1 cellular context compared by ENCODE assay signal in the genomic region with DNA sequence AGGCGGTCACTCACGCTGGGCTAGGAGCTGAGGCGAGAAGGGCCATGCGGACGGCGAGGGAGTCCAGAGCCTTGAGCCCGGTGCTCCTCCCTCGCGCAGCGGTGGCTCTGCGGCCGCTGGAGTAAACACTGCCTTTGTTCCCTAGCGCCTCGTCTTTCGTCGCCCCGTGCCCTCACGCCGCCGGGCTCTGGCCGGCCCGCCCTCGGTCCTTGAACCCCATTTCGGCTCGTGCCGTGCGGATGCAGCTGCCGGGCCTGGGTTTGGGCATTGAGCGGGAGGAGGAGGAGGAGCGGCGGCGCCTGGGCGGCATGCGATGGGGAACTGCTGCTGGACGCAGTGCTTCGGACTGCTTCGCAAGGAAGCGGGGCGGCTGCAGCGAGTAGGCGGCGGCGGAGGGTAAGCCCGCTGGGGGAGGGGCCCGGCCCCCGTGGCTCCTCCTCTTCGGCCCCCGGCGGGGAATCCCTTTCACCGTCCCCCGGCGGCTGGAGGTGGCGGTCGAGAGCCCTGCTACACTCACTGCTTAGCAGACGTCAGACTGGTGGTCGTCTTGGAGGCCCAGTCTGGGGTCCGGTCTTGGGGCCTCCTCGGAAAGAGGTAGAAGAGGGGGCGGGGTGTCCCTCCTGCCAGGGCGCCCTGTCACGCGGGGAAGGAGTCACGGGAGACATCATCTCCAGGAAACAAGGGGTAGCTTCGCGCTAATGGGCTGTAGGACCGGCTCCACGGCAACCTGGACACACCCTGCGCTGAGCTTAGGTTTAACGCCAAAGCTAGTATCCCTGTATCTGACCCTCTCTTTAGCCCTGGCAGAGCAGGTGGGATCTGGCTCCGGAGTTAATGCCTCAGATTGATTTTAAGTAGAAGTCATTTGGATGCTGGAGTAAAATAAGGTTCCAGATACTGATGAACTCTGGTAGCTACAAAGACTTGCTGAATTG.
A peak's percentile ranks its signal among the peaks of the same experiment; 100 is the strongest.
TF ChIP-seq lines count a peak whose summit lies in the region.

A gene with protein sequence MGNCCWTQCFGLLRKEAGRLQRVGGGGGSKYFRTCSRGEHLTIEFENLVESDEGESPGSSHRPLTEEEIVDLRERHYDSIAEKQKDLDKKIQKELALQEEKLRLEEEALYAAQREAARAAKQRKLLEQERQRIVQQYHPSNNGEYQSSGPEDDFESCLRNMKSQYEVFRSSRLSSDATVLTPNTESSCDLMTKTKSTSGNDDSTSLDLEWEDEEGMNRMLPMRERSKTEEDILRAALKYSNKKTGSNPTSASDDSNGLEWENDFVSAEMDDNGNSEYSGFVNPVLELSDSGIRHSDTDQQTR (plus strand): TSS at position 9 of the 935 bp plus-strand sequence. CDS start 305 bp downstream, at position 314.

TF ChIP-seq in K562, 482 proteins besides CTCF, POLR2A, EP300 and RAD21 (continued from another document and continues in another):
- TF ChIP-seq ZBTB40 (IDR thresholded peaks at IDR 0.05), result no peak
- TF ChIP-seq ZBTB40 (CRISPR knock-in tag; IDR thresholded peaks at IDR 0.05), result peak; percentile 41; the same call in 1 of the 2 replicates
- no peak for TF ChIP-seq BHLHE40 (IDR thresholded peaks at IDR 0.05; ENCODE audit: low read length)
- TF ChIP-seq MLX (CRISPR knock-in tag; conservative IDR thresholded peaks at IDR 0.05), result no peak
- no peak for TF ChIP-seq ZNF232 (CRISPR knock-in tag; IDR thresholded peaks at IDR 0.05)
- TF ChIP-seq TCF7 (IDR thresholded peaks at IDR 0.05; ENCODE audit: borderline replicate concordance), result no peak
- no peak for TF ChIP-seq ZNF561 (CRISPR knock-in tag; conservative IDR thresholded peaks at IDR 0.05)
- TF ChIP-seq PHF21A (IDR thresholded peaks at IDR 0.05; ENCODE audit: borderline replicate concordance, low read depth), result no peak
- no peak for TF ChIP-seq E2F1 (CRISPR knock-in tag; IDR thresholded peaks at IDR 0.05)
- TF ChIP-seq ZNF124 (CRISPR knock-in tag; IDR thresholded peaks at IDR 0.05), result no peak
- TF ChIP-seq ZNF212 (CRISPR knock-in tag; IDR thresholded peaks at IDR 0.05), result no peak
- no peak for TF ChIP-seq ELF1 (tag; IDR thresholded peaks at IDR 0.05)
- no peak for TF ChIP-seq CREB3 (tag; conservative IDR thresholded peaks at IDR 0.05; ENCODE audit: low read depth)
- TF ChIP-seq ZNF347 (CRISPR knock-in tag; IDR thresholded peaks at IDR 0.05; ENCODE audit: low read depth), result no peak
- TF ChIP-seq RAD51 (IDR thresholded peaks at IDR 0.05; ENCODE audit: borderline replicate concordance, low read depth), result peak; percentile 49; the same call in 1 of the 2 replicates
- TF ChIP-seq, protein P1, sequence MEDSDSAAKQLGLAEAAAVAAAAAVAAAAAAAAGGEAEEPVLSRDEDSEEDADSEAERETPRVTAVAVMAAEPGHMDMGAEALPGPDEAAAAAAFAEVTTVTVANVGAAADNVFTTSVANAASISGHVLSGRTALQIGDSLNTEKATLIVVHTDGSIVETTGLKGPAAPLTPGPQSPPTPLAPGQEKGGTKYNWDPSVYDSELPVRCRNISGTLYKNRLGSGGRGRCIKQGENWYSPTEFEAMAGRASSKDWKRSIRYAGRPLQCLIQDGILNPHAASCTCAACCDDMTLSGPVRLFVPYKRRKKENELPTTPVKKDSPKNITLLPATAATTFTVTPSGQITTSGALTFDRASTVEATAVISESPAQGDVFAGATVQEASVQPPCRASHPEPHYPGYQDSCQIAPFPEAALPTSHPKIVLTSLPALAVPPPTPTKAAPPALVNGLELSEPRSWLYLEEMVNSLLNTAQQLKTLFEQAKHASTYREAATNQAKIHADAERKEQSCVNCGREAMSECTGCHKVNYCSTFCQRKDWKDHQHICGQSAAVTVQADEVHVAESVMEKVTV (CRISPR knock-in tag; IDR thresholded peaks at IDR 0.05), result no peak
- no peak for TF ChIP-seq NFE2L1 (tag; IDR thresholded peaks at IDR 0.05; ENCODE audit: borderline replicate concordance, low read depth)
- no peak for TF ChIP-seq SRSF1 (IDR thresholded peaks at IDR 0.05; ENCODE audit: low read depth, low read length)
- TF ChIP-seq, protein P2, sequence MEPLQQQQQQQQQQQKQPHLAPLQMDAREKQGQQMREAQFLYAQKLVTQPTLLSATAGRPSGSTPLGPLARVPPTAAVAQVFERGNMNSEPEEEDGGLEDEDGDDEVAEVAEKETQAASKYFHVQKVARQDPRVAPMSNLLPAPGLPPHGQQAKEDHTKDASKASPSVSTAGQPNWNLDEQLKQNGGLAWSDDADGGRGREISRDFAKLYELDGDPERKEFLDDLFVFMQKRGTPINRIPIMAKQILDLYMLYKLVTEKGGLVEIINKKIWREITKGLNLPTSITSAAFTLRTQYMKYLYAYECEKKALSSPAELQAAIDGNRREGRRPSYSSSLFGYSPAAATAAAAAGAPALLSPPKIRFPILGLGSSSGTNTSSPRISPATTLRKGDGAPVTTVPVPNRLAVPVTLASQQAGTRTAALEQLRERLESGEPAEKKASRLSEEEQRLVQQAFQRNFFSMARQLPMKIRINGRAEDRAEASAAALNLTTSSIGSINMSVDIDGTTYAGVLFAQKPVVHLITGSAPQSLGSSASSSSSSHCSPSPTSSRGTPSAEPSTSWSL (CRISPR knock-in tag; IDR thresholded peaks at IDR 0.05; ENCODE audit: borderline replicate concordance), result no peak
- no peak for TF ChIP-seq CHD2 (IDR thresholded peaks at IDR 0.05; ENCODE audit: low read depth, low read length)
- TF ChIP-seq, protein P3, sequence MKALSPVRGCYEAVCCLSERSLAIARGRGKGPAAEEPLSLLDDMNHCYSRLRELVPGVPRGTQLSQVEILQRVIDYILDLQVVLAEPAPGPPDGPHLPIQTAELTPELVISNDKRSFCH (CRISPR knock-in tag; IDR thresholded peaks at IDR 0.05), result no peak
- TF ChIP-seq, protein P3 (tag; IDR thresholded peaks at IDR 0.05), result peak; percentile 76; the same call in 1 of the 2 replicates
- no peak for TF ChIP-seq SRF (CRISPR knock-in tag; IDR thresholded peaks at IDR 0.05)
- no peak for TF ChIP-seq TCFL5 (CRISPR knock-in tag; conservative IDR thresholded peaks at IDR 0.05)
- TF ChIP-seq ELF4 (CRISPR knock-in tag; IDR thresholded peaks at IDR 0.05), result no peak
- TF ChIP-seq ATF1 (CRISPR knock-in tag; IDR thresholded peaks at IDR 0.05), result no peak
- no peak; the same call in 1 of the 2 replicates for TF ChIP-seq ATF1 (tag; IDR thresholded peaks at IDR 0.05)
- 0 out of 2 replicates have a peak, but pooled peaks have one; percentile 84 for TF ChIP-seq RBM14 (IDR thresholded peaks at IDR 0.05; ENCODE audit: borderline replicate concordance, insufficient read depth, low read depth, low read length)
- TF ChIP-seq SLC30A9 (CRISPR knock-in tag; IDR thresholded peaks at IDR 0.05), result no peak
- no peak for TF ChIP-seq NFIC (IDR thresholded peaks at IDR 0.05)
- TF ChIP-seq NELFE (IDR thresholded peaks at IDR 0.05; ENCODE audit: insufficient read depth, insufficient read length), result no peak
- TF ChIP-seq POLR2AphosphoS2 (IDR thresholded peaks at IDR 0.05; ENCODE audit: low read length), result no peak
- TF ChIP-seq IRF1 (CRISPR knock-in tag; IDR thresholded peaks at IDR 0.05; ENCODE audit: borderline replicate concordance), result no peak
- TF ChIP-seq ZNF134 (CRISPR knock-in tag; conservative IDR thresholded peaks at IDR 0.05), result no peak
- TF ChIP-seq, protein P4, sequence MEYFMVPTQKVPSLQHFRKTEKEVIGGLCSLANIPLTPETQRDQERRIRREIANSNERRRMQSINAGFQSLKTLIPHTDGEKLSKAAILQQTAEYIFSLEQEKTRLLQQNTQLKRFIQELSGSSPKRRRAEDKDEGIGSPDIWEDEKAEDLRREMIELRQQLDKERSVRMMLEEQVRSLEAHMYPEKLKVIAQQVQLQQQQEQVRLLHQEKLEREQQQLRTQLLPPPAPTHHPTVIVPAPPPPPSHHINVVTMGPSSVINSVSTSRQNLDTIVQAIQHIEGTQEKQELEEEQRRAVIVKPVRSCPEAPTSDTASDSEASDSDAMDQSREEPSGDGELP (CRISPR knock-in tag; IDR thresholded peaks at IDR 0.05; ENCODE audit: borderline replicate concordance), result peak; percentile 82
- TF ChIP-seq ZNF316 (IDR thresholded peaks at IDR 0.05), result 0 out of 2 replicates have a peak, but pooled peaks have one; percentile 46
- TF ChIP-seq FIP1L1 (IDR thresholded peaks at IDR 0.05; ENCODE audit: low read depth, low read length, poor library complexity, severe bottlenecking), result peak; percentile 73
- TF ChIP-seq MED1 (CRISPR knock-in tag; IDR thresholded peaks at IDR 0.05; ENCODE audit: borderline replicate concordance), result no peak
- TF ChIP-seq MAX (CRISPR knock-in tag; IDR thresholded peaks at IDR 0.05), result peak; percentile 75
